8 cellular contexts compared by ENCODE assay signal in the genomic region with DNA sequence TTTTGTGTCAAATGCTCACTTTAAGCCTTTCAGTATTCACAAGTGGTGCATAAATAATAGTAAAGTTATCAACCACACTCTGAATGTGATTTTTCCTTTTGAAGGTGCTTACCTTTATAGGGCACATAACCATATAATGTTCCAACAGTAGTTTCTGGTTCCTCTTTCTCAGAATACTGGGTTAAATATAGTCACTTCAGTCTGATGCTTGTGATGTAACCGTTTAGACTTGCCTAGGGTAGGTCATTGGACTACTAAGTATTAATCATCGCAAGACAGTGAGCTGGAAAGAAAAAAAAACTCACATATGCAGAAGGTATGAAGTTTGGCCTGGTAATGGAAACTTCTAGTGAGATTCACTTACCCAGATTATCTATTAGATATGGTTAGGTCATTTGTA. TPM values are rescaled to one million over a fixed set of nuclear protein-coding genes. Genes with fewer than 3 reads are reported as not detected.
DNase-seq lines count a peak whose midpoint lies in the region; ATAC-seq and TF ChIP-seq lines count a peak whose summit lies in the region.

No MANE protein-coding gene starts in this region.

- peak; percentile 33 for ATAC-seq in HG03521 (IDR thresholded peaks at IDR 0.05; ENCODE audit: unreplicated experiment)

- H3K4me3 ChIP-seq in esophagus squamous epithelium = no peak overlapping the region

- peaks cover 0 to 12% (median 4%) of the 10 kb centered on the region in 3 donors for H3K36me3 ChIP-seq in esophagus squamous epithelium

- no peak overlapping the region for H3K27ac ChIP-seq in esophagus squamous epithelium

- H3K27me3 Mint-ChIP-seq in brain = peaks cover 8% of the 10 kb centered on the region

- H3K9me3 Mint-ChIP-seq in brain = no peaks in the 10 kb centered on the region

- peak overlapping the region in 4 of 5 experiments; percentile 32 to 82 (median 48) for H3K4me3 Mint-ChIP-seq in brain

- 23 to 39% methylated on average over 2 of the region's 2 CpGs for WGBS in esophagus squamous epithelium, 2 donors

- H3K36me3 Mint-ChIP-seq in brain = peaks cover 19% of the 10 kb centered on the region

- H3K4me1 ChIP-seq in esophagus squamous epithelium = peaks cover 4 to 26% (median 7%) of the 10 kb centered on the region in 3 donors

- peaks cover 37% of the 10 kb centered on the region for H3K4me1 Mint-ChIP-seq in brain

- intact Hi-C loops in esophagus squamous epithelium (cut with DNase I) = no loop called here

- TF ChIP-seq CTCF in GM20000 (IDR thresholded peaks at IDR 0.05; ENCODE audit: extremely low read depth, missing control alignments) = no peak
- no peak for TF ChIP-seq CTCF in brain (conservative IDR thresholded peaks at IDR 0.05)
- TF ChIP-seq CTCF in esophagus squamous epithelium (IDR thresholded peaks at IDR 0.05) = no peak

- H3K9me3 ChIP-seq in esophagus squamous epithelium = no peaks in the 10 kb centered on the region

- H3K27ac Mint-ChIP-seq in brain = no peak overlapping the region

- H3K27me3 ChIP-seq in esophagus squamous epithelium = peaks cover 0 to 9% (median 0%) of the 10 kb centered on the region in 4 donors

- TF ChIP-seq POLR2A in esophagus squamous epithelium (IDR thresholded peaks at IDR 0.05) = no peak

- DNase-seq in EL (peak; percentile 50), GM20000 (ENCODE audit: low spot score) (peak; percentile 50), esophagus squamous epithelium (lab: John Stamatoyannopoulos, UW) (no peak), AG20443 (ENCODE audit: low spot score) (no peak)
- no peak for DNase-seq in stimulated activated CD4-positive, alpha-beta T cell treated with anti-CD3 and anti-CD28 coated beads, Interleukin-4, amount 100 ng/mL, for 1 hour
- no peak for DNase-seq in activated effector memory CD4-positive, alpha-beta T cell treated with Interleukin-2 at 50 U/mL for 16 hours

RNA-seq across cellular contexts. Expression of a gene that starts 1.9 kb away (rescaled TPM):
- 0.66 TPM for polyA plus RNA-seq in brain (ENCODE audit: insufficient read depth, low read depth, low replicate concordance)
- 1 to 10 TPM in 3 of 4 donors, under 1 TPM in 1; 0.95 to 2.8 (median 1.5) TPM for total RNA-seq in esophagus squamous epithelium

Comparison
In these comparisons a context has a peak if more than half of its experiments do, and no peak if none do; other contexts are left out.
1. DNase-seq: peak in EL (single experiment) and GM20000 (single experiment); none in stimulated activated CD4-positive, alpha-beta T cell treated with anti-CD3 and anti-CD28 coated beads, Interleukin-4, amount 100 ng/mL, for 1 hour (single experiment), esophagus squamous epithelium (single experiment), AG20443 (single experiment) and activated effector memory CD4-positive, alpha-beta T cell treated with Interleukin-2 at 50 U/mL for 16 hours (single experiment).